11 cellular contexts compared by ENCODE assay signal in the genomic region with DNA sequence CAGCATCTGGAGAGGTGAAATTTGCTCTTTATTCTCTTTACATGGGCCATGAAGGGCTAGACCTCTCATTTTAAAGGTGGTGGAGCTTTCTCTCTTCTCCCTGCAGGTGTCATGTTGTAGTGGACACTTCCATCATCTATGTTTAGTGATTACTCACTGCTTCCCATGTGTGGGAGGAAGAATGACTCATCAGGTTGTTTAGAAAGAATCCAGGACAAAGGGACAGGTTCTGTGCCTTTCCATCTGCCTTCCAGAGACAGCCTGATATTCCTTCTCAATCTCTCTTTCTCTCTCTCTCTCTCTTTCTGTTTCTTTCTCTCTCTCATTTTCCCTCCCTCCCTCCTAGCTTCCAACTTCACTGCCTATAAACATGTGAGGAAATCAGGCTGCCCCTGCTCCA. TPM values are rescaled to one million over a fixed set of nuclear protein-coding genes. Genes with fewer than 3 reads are reported as not detected.
DNase-seq lines count a peak whose midpoint lies in the region; ATAC-seq, FAIRE-seq and TF ChIP-seq lines count a peak whose summit lies in the region.
"Had no signal": no experiment of that assay in that cellular context is flagged by ENCODE, and none has a peak within 500 bp of the region (broad histone marks: within the 10 kb centered on the region; RNA-seq: fewer than 3 reads in every experiment).

No MANE protein-coding gene starts in this region.

- no TSS peak for BruUV-seq in endothelial cell of umbilical vein (replicated peaks; lab: Mats Ljungman, UMichigan)

- H3K27me3 ChIP-seq in endothelial cell of umbilical vein (ENCODE audit: control insufficient read depth in 2 of 2, insufficient read depth in 2 of 2, low read length in 2 of 2) (peaks cover 0 to 2% of the 10 kb centered on the region in 2 experiments), gastrocnemius medialis (no peaks in the 10 kb centered on the region)

- H3K4me1 ChIP-seq in endothelial cell of umbilical vein (ENCODE audit: control insufficient read depth, extremely low read depth, insufficient read depth, low read length) (peaks cover 8% of the 10 kb centered on the region), gastrocnemius medialis (peaks cover 0 to 3% of the 10 kb centered on the region in 2 donors)

- TF ChIP-seq POLR2A in endothelial cell of umbilical vein (IDR thresholded peaks at IDR 0.05; ENCODE audit: low read depth, low read length) (no peak), gastrocnemius medialis (IDR thresholded peaks at IDR 0.05) (no peak)

- peak overlapping the region; percentile 21 for H2AFZ ChIP-seq in endothelial cell of umbilical vein (ENCODE audit: low read depth, low read length)

- intact Hi-C loops in endothelial cell of umbilical vein (cut with micrococcal nuclease) (loop anchor here (1.0 to 5.0 kb wide), 4 partner anchors 14 to 164 kb away; a partner anchor contains a TSS), gastrocnemius medialis (cut with DNase I; ENCODE audit: low total_unique reads) (no loop called here)

- H3K27ac ChIP-seq in endothelial cell of umbilical vein (ENCODE audit: insufficient read depth, low read depth, low read length), result peak overlapping the region; percentile 23
- peak overlapping the region in 2 of 4 donors; percentile 51 to 55 for H3K27ac ChIP-seq in gastrocnemius medialis

- H3K9me1 ChIP-seq in endothelial cell of umbilical vein (replicated peaks; ENCODE audit: control insufficient read depth, extremely low read depth, insufficient read depth, low read length), result no peaks in the 10 kb centered on the region

- no peak for TF ChIP-seq CTCF in endothelial cell of umbilical vein (IDR thresholded peaks at IDR 0.05; ENCODE audit: extremely low read depth in 1 of 2, insufficient read depth in 1 of 2, low read depth in 1 of 2, low read length in 2 of 2)
- TF ChIP-seq CTCF in gastrocnemius medialis (IDR thresholded peaks at IDR 0.05 in 4 of 5, conservative IDR thresholded peaks at IDR 0.05 in 1 of 5), result no peak

- H3K36me3 ChIP-seq in endothelial cell of umbilical vein (ENCODE audit: control insufficient read depth in 2 of 2, extremely low read depth in 1 of 2, insufficient read depth in 2 of 2, low read length in 2 of 2), result no peaks in the 10 kb centered on the region
- H3K36me3 ChIP-seq in gastrocnemius medialis, result no peaks in the 10 kb centered on the region

- ATAC-seq in gastrocnemius medialis (peak; percentile 93 to 99), HG03460 (IDR thresholded peaks at IDR 0.05; ENCODE audit: unreplicated experiment) (no peak), GM19328 (IDR thresholded peaks at IDR 0.05; ENCODE audit: unreplicated experiment) (no peak)
- ATAC-seq: stimulated activated effector memory CD8-positive, alpha-beta T cell treated with anti-CD3 and anti-CD28 coated beads, Interleukin-12 subunit alpha, Interleukin-12 subunit beta, amount 100 ng/mL, for 72 hours had no signal

- peak; percentile 21 for DNase-seq in DMS79 treated with DMSO at 0.1 percent for 48 hours (lab: John Stamatoyannopoulos, UW)
- DNase-seq in DMS79 (lab: John Stamatoyannopoulos, UW), result no peak
- peak; percentile 76 for DNase-seq in NCI-H460 (ENCODE audit: extremely low read depth, low read depth)
- DNase-seq in endothelial cell of umbilical vein (ENCODE audit: low read depth, low spot score), result peak; percentile 73
- no peak for DNase-seq in gastrocnemius medialis
- no peak for DNase-seq in T1000 (lab: John Stamatoyannopoulos, UW)
- DNase-seq: activated naive CD8-positive, alpha-beta T cell treated with anti-CD3 and anti-CD28 coated beads, Interleukin-2, amount 10 ng/mL, durations not matched to agents 7 days and 5 days; naive B cell had no signal

- FAIRE-seq in endothelial cell of umbilical vein (lab: Jason Lieb, UNC), result peak; percentile 79

- CTCF ChIA-PET in endothelial cell of umbilical vein (lab: Charles Lee), result interaction anchor here (0.5 to 1.4 kb wide), 3 partner anchors 11 to 88 kb away, joined by 3 to 4 read pairs (median 3); no protein-coding TSS in a partner anchor

- H4K20me1 ChIP-seq in endothelial cell of umbilical vein (replicated peaks; ENCODE audit: control insufficient read depth, extremely low read depth, insufficient read depth, low read length), result no peaks in the 10 kb centered on the region

- H3K9ac ChIP-seq in endothelial cell of umbilical vein (replicated peaks; ENCODE audit: extremely low read depth, insufficient read depth, low read length), result no peak overlapping the region

- no peaks in the 10 kb centered on the region for H3K79me2 ChIP-seq in endothelial cell of umbilical vein (ENCODE audit: control insufficient read depth, insufficient read depth, low read length)

- in situ Hi-C loops in gastrocnemius medialis (cut with MboI; ENCODE audit: low sequenced_read_pairs in 4 of 4), result no loop called here

- POLR2A ChIA-PET in endothelial cell of umbilical vein (lab: Charles Lee), result no interaction called here

- H3K9me3 ChIP-seq in endothelial cell of umbilical vein (replicated peaks; ENCODE audit: control insufficient read depth, insufficient read depth, low read length) (no peaks in the 10 kb centered on the region), gastrocnemius medialis (no peaks in the 10 kb centered on the region)

- peak overlapping the region; percentile 13 for H3K4me2 ChIP-seq in endothelial cell of umbilical vein (ENCODE audit: insufficient read depth, low read length)

- dilution Hi-C loops in endothelial cell of umbilical vein (cut with MboI; ENCODE audit: extremely low pct_ligation_motif_present, low sequenced_read_pairs), result no loop called here

- H3K4me3 ChIP-seq in endothelial cell of umbilical vein (replicated peaks in 1 of 3; ENCODE audit: insufficient read depth in 1 of 3, low read depth in 1 of 3, low read length in 3 of 3) (no peak overlapping the region), gastrocnemius medialis (no peak overlapping the region)

TF ChIP-seq in endothelial cell of umbilical vein, 7 proteins besides CTCF, POLR2A, EP300 and RAD21:
- peak; percentile 99 for TF ChIP-seq JUN (IDR thresholded peaks at IDR 0.05; ENCODE audit: borderline replicate concordance, insufficient read depth, insufficient read length, low read depth)
- TF ChIP-seq POLR2AphosphoS5 (IDR thresholded peaks at IDR 0.05; ENCODE audit: insufficient read depth, low read depth, low read length), result peak; percentile 35
- TF ChIP-seq EZH2 (IDR thresholded peaks at IDR 0.05; ENCODE audit: borderline replicate concordance, low read depth, low read length, severe bottlenecking), result no peak
- peak; percentile 92 for TF ChIP-seq FOS (IDR thresholded peaks at IDR 0.05; ENCODE audit: borderline replicate concordance, insufficient read depth, low read length)

RNA-seq across cellular contexts. Expression of a gene that starts 38.7 kb away (rescaled TPM):
- total RNA-seq in NCI-H460 (2014; rRNA removed; shearing (Covaris generic)), result 11.2 and 13.0 TPM in 2 replicates
- polyA plus RNA-seq in NCI-H460 (2014; cell fraction: nucleus; rRNA removed), result 48.0 and 51.0 TPM in 2 replicates
- total RNA-seq in endothelial cell of umbilical vein, result not detected in 2 replicates
- not detected in 2 replicates for polyA plus RNA-seq in endothelial cell of umbilical vein
- polyA plus RNA-seq in endothelial cell of umbilical vein (2011; cell fraction: cytosol; rRNA removed), result 0.01 TPM in 1 of 2 replicates, not detected in the other
- polyA plus RNA-seq in endothelial cell of umbilical vein (2011; cell fraction: nucleus; rRNA removed), result 0.12 and 0.18 TPM in 2 replicates
- polyA plus RNA-seq in endothelial cell of umbilical vein (2012), result 0.08 TPM in 1 of 2 replicates, not detected in the other
- polyA minus RNA-seq in endothelial cell of umbilical vein, result not detected in 2 replicates
- not detected for polyA minus RNA-seq in endothelial cell of umbilical vein (2011; cell fraction: cytosol; rRNA and poly(A)+ RNA removed)
- polyA minus RNA-seq in endothelial cell of umbilical vein (2011; cell fraction: nucleus; rRNA and poly(A)+ RNA removed), result 0.19 TPM in 1 of 2 replicates, not detected in the other
- not detected for total RNA-seq in gastrocnemius medialis
- total RNA-seq: activated naive CD8-positive, alpha-beta T cell treated with anti-CD3 and anti-CD28 coated beads, Interleukin-2, amount 10 ng/mL, durations not matched to agents 7 days and 5 days had no signal

Comparison
In these comparisons a context has a peak if more than half of its experiments do, and no peak if none do; other contexts are left out.
1. DNase-seq: peak in DMS79 treated with DMSO at 0.1 percent for 48 hours (single experiment), NCI-H460 (single experiment) and endothelial cell of umbilical vein (single experiment); none in DMS79 (single experiment), gastrocnemius medialis (0 of 2) and T1000 (single experiment).
2. ATAC-seq: peak in gastrocnemius medialis (2 of 2); none in HG03460 (single experiment) and GM19328 (single experiment).
3. RNA of a gene that starts 38.7 kb away (total RNA-seq): 11.2 to 13.0 TPM in NCI-H460; not detected in gastrocnemius medialis and not detected in endothelial cell of umbilical vein; every median in the first group is over 10 times any median in the second.